8 cellular contexts compared by ENCODE assay signal in the genomic region with DNA sequence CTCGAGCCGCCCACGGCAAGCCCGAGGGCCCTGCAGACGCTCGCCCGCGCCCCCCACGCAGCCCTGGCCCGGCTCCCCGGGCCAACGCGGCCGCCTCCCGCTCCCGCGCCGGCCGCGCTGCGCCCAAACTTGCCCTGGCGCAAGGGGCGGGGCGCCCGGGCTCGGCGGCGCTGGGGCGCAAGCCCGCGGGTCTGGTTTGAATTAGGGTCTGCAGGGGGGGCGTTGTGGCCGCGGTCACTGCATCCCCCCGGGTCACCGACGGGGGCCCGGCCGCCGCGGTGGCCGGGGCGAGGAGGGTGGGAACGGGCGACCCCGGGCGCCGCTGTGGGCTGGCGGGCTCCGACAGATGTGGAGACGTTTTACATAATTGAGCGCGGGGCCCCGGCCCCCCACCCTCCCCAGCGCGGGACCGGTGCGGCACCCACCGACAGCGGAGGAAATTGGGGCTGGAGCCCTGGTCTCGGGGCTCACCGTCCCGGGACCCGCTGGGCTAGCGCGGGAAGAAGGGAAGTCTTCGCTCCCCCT. TPM values are rescaled to one million over a fixed set of nuclear protein-coding genes. Genes with fewer than 3 reads are reported as not detected.
DNase-seq lines count a peak whose midpoint lies in the region; ATAC-seq, FAIRE-seq and TF ChIP-seq lines count a peak whose summit lies in the region.

No MANE protein-coding gene starts in this region.

- peak overlapping the region; percentile 76 for H3K9ac ChIP-seq in GM12878 (ENCODE audit: control insufficient read depth, insufficient read depth, low read length)

- H3K4me1 ChIP-seq in GM12878 (ENCODE audit: control insufficient read depth, insufficient read depth, low read length) = peaks cover 29% of the 10 kb centered on the region

- TF ChIP-seq CTCF in GM12878 (IDR thresholded peaks at IDR 0.05 in 2 of 3, conservative IDR thresholded peaks at IDR 0.05 in 1 of 3; ENCODE audit: control insufficient read depth in 2 of 3, extremely low read depth in 1 of 3, insufficient read depth in 1 of 3, low read depth in 3 of 3, low read length in 3 of 3) (no peak), lower leg skin (IDR thresholded peaks at IDR 0.05) (no peak)

- no peaks in the 10 kb centered on the region; a peak in 1 of 4 replicates for H3K27me3 ChIP-seq in GM12878 (replicated peaks in 1 of 2; ENCODE audit: control insufficient read depth in 2 of 2, insufficient read depth in 2 of 2, low read length in 1 of 2)

- DNase-seq in GM12878 (ENCODE audit: low read depth, low spot score) (no peak), lower leg skin (ENCODE audit: low spot score in 2 of 2) (peak in 1 of 2 donors; percentile 85), NCI-H2081 treated with DMSO at 0.1 percent for 48 hours (lab: John Stamatoyannopoulos, UW) (no peak), T-helper 17 cell (no peak), activated T-cell treated with anti-CD3 and anti-CD28 coated beads for 4 hours (no peak)
- no peak for DNase-seq in activated T-helper 1 cell treated with anti-CD3 and anti-CD28 coated beads, Interleukin-12 subunit alpha, Interleukin-12 subunit beta, Interleukin-2, Interleukin-4 antibody, amounts not matched to agents 30 ng/mL and 10 ng/mL and 1 ng/mL, durations not matched to agents 14 hours and 24 hours and 36 hours (ENCODE audit: low spot score)

- H3K27ac ChIP-seq in GM12878 (ENCODE audit: control insufficient read depth, insufficient read depth) = peak overlapping the region; percentile 74

- no peak for FAIRE-seq in GM12878 (lab: Jason Lieb, UNC)

- in situ Hi-C loops in GM12878 (cut with MboI) = no loop called here

- POLR2A ChIA-PET in GM12878 (lab: Charles Lee) = interaction anchor here (1.3 to 3.8 kb wide), 3 partner anchors 11 to 88 kb away, joined by 3 to 38 read pairs (median 4); no protein-coding TSS in a partner anchor

- no peaks in the 10 kb centered on the region for H3K9me3 Mint-ChIP-seq in activated T-helper 1 cell treated with anti-CD3 and anti-CD28 coated beads, Interleukin-12 subunit alpha, Interleukin-12 subunit beta, Interleukin-2, Interleukin-4 antibody, amounts not matched to agents 30 ng/mL and 10 ng/mL and 1 ng/mL, durations not matched to agents 14 hours and 24 hours and 36 hours

- peak overlapping the region; percentile 84 for H3K4me3 ChIP-seq in GM12878
- H3K4me3 ChIP-seq in lower leg skin (ENCODE audit: low read depth, poor library complexity, severe bottlenecking) = peak overlapping the region; percentile 31

- peak overlapping the region; percentile 99 for H3K4me2 ChIP-seq in GM12878 (ENCODE audit: control insufficient read depth, insufficient read depth)

- TF ChIP-seq POLR2A in GM18505 (IDR thresholded peaks at IDR 0.05; ENCODE audit: borderline replicate concordance, extremely low read depth, insufficient read depth, insufficient read length) (peak; percentile 44), GM12878 (IDR thresholded peaks at IDR 0.05; ENCODE audit: low read depth, low read length) (no peak; the same call in 1 of the 2 replicates), lower leg skin (IDR thresholded peaks at IDR 0.05) (no peak)

- intact Hi-C loops in GM12878 (cut with micrococcal nuclease; ENCODE audit: unreplicated experiment) = no loop called here
- intact Hi-C loops in lower leg skin (cut with DNase I; ENCODE audit: low total_unique reads) = no loop called here
- intact Hi-C loops in activated T-helper 1 cell treated with anti-CD3 and anti-CD28 coated beads, Interleukin-12 subunit alpha, Interleukin-12 subunit beta, Interleukin-2, Interleukin-4 antibody, amounts not matched to agents 30 ng/mL and 10 ng/mL and 1 ng/mL, durations not matched to agents 14 hours and 24 hours and 36 hours (cut with micrococcal nuclease) = loop anchor here (10.0 kb wide), 1 partner anchor 431 kb away; a partner anchor contains a TSS

- H3K36me3 Mint-ChIP-seq in T-helper 17 cell (ENCODE audit: low read depth) = peaks cover under 1% of the 10 kb centered on the region
- no peaks in the 10 kb centered on the region for H3K36me3 Mint-ChIP-seq in activated T-helper 1 cell treated with anti-CD3 and anti-CD28 coated beads, Interleukin-12 subunit alpha, Interleukin-12 subunit beta, Interleukin-2, Interleukin-4 antibody, amounts not matched to agents 30 ng/mL and 10 ng/mL and 1 ng/mL, durations not matched to agents 14 hours and 24 hours and 36 hours (ENCODE audit: low read depth)

- BruUV-seq in GM12878 (replicated peaks; lab: Mats Ljungman, UMichigan) = no TSS peak

- no peaks in the 10 kb centered on the region for H3K36me3 ChIP-seq in GM12878 (ENCODE audit: control insufficient read depth in 2 of 2, insufficient read depth in 2 of 2, low read length in 1 of 2)

- H3K27me3 Mint-ChIP-seq in T-helper 17 cell = peaks cover 63% of the 10 kb centered on the region
- H3K27me3 Mint-ChIP-seq in activated T-helper 1 cell treated with anti-CD3 and anti-CD28 coated beads, Interleukin-12 subunit alpha, Interleukin-12 subunit beta, Interleukin-2, Interleukin-4 antibody, amounts not matched to agents 30 ng/mL and 10 ng/mL and 1 ng/mL, durations not matched to agents 14 hours and 24 hours and 36 hours (ENCODE audit: insufficient read depth) = peaks cover 60% of the 10 kb centered on the region

- H3K4me3 Mint-ChIP-seq in T-helper 17 cell = no peak overlapping the region
- no peak overlapping the region for H3K4me3 Mint-ChIP-seq in activated T-helper 1 cell treated with anti-CD3 and anti-CD28 coated beads, Interleukin-12 subunit alpha, Interleukin-12 subunit beta, Interleukin-2, Interleukin-4 antibody, amounts not matched to agents 30 ng/mL and 10 ng/mL and 1 ng/mL, durations not matched to agents 14 hours and 24 hours and 36 hours

- H2AFZ ChIP-seq in GM12878 (ENCODE audit: control insufficient read depth, low read depth, low read length) = peak overlapping the region; percentile 76

- SMC1A ChIA-PET in GM12878 (lab: Charles Lee; ENCODE audit: uncharacterized antibody, unreplicated experiment) = interaction anchor here (0.8 to 9.6 kb wide), 11 partner anchors 8 to 323 kb away, joined by 3 to 191 read pairs (median 5); a partner anchor contains a TSS

- peaks cover 33% of the 10 kb centered on the region for H3K79me2 ChIP-seq in GM12878 (ENCODE audit: control insufficient read depth, insufficient read depth, low read length)

- TF ChIP-seq EP300 in GM12878 (IDR thresholded peaks at IDR 0.05; ENCODE audit: borderline replicate concordance in 1 of 2, control insufficient read depth in 1 of 2, low read depth in 2 of 2, low read length in 2 of 2) = no peak

- RAD21 ChIA-PET in GM12878 (lab: Charles Lee; ENCODE audit: unreplicated experiment) = interaction anchor here (0.7 to 7.0 kb wide), 17 partner anchors 10 to 270 kb away, joined by 3 to 156 read pairs (median 12); a partner anchor contains a TSS

- 0% methylated on average over 28 of the region's 67 CpGs for WGBS in GM12878 (ENCODE audit: insufficient coverage, insufficient replicate concordance, low lambda C conversion rate, missing lambda C conversion rate)
- 0% methylated on average over 8 to 32 of the region's 67 CpGs for WGBS in lower leg skin, 2 donors

- ATAC-seq in GM18505 (IDR thresholded peaks at IDR 0.05; ENCODE audit: unreplicated experiment) (no peak), HG03039 (IDR thresholded peaks at IDR 0.05; ENCODE audit: unreplicated experiment) (peak; percentile 16), GM12878 (peak; percentile 31), T-helper 17 cell (no peak)

- TF ChIP-seq RAD21 in GM12878 (IDR thresholded peaks at IDR 0.05; ENCODE audit: insufficient read depth, low read depth, low read length) = no peak

- peaks cover under 1% of the 10 kb centered on the region for H3K4me1 Mint-ChIP-seq in T-helper 17 cell
- H3K4me1 Mint-ChIP-seq in activated T-helper 1 cell treated with anti-CD3 and anti-CD28 coated beads, Interleukin-12 subunit alpha, Interleukin-12 subunit beta, Interleukin-2, Interleukin-4 antibody, amounts not matched to agents 30 ng/mL and 10 ng/mL and 1 ng/mL, durations not matched to agents 14 hours and 24 hours and 36 hours (ENCODE audit: low read depth) = no peaks in the 10 kb centered on the region

- CTCF ChIA-PET in GM12878 (lab: Yijun Ruan, JAX) = interaction anchor here (0.8 to 7.5 kb wide), 15 partner anchors 10 to 268 kb away, joined by 3 to 284 read pairs (median 9); no protein-coding TSS in a partner anchor

- H4K20me1 ChIP-seq in GM12878 (ENCODE audit: control insufficient read depth, insufficient read depth) = no peaks in the 10 kb centered on the region

- H3K9me3 ChIP-seq in GM12878 (replicated peaks; ENCODE audit: control insufficient read depth, insufficient read depth, low read length) (no peaks in the 10 kb centered on the region), T-helper 17 cell (ENCODE audit: control insufficient read depth, low read length, poor library complexity, severe bottlenecking) (no peaks in the 10 kb centered on the region)

- no peak overlapping the region for H3K27ac Mint-ChIP-seq in T-helper 17 cell
- H3K27ac Mint-ChIP-seq in activated T-helper 1 cell treated with anti-CD3 and anti-CD28 coated beads, Interleukin-12 subunit alpha, Interleukin-12 subunit beta, Interleukin-2, Interleukin-4 antibody, amounts not matched to agents 30 ng/mL and 10 ng/mL and 1 ng/mL, durations not matched to agents 14 hours and 24 hours and 36 hours = no peak overlapping the region

TF ChIP-seq in GM12878, 131 proteins besides CTCF, POLR2A, EP300 and RAD21 (continues in another document):
- TF ChIP-seq YY1 (IDR thresholded peaks at IDR 0.05; ENCODE audit: low read depth, low read length) = 0 out of 2 replicates have a peak, but pooled peaks have one; percentile 4

RNA-seq across cellular contexts. Expression of a gene that starts 0.7 kb away (rescaled TPM):
- total RNA-seq in GM12878 (2013; cell fraction: nucleolus; rRNA removed) = 75.7 and 78.9 TPM in 2 replicates
- total RNA-seq in GM12878 (2014; rRNA removed) (25.8 and 26.6 TPM in 2 replicates), GM12878 (2014; rRNA removed; fragmentation: Illumina TruSeq; extraction: Trizol) (9.6 and 12.4 TPM in 2 replicates), GM12878 (2021) (31.0 and 33.1 TPM in 2 replicates), lower leg skin (100 to 1,000 TPM; 729 to 864 (median 835) TPM), T-helper 17 cell (not detected)
- 11.9 TPM for polyA plus RNA-seq in GM12878 (2011; ENCODE audit: low read depth)
- polyA plus RNA-seq in GM12878 (2011; rRNA removed) (13.3 and 21.5 TPM in 2 replicates), GM12878 (2014; fragmentation: Illumina TruSeq; extraction: Trizol) (4.4 and 7.0 TPM in 2 replicates), GM12878 (2014; fragmentation: Nextera tagmentation; extraction: Ambion mirVana) (1 to 10 TPM in 1 of 2 experiments, under 1 TPM in 1; 0.85 to 2.2 TPM), GM12878 (2014; rRNA removed) (24.4 and 25.9 TPM in 2 replicates), GM12878 (2016; fragmentation: Nextera tagmentation; extraction: Ambion mirVana) (10 to 100 TPM; 33.8 to 36.8 TPM)
- polyA plus RNA-seq in GM12878 (2011; cell fraction: cytosol; rRNA removed) = 23.5 and 34.5 TPM in 2 replicates
- polyA plus RNA-seq in GM12878 (2011; cell fraction: nucleus; rRNA removed) = 21.3 and 28.2 TPM in 2 replicates
- 18.7 and 26.5 TPM in 2 replicates for polyA plus RNA-seq in GM12878 (2012)
- polyA minus RNA-seq in GM12878 (2011; rRNA and poly(A)+ RNA removed) = 10.0 and 19.3 TPM in 2 replicates
- 11.2 and 11.4 TPM in 2 replicates for polyA minus RNA-seq in GM12878 (2011; cell fraction: cytosol; rRNA and poly(A)+ RNA removed)
- polyA minus RNA-seq in GM12878 (2011; cell fraction: nucleus; rRNA and poly(A)+ RNA removed) = 3.4 and 5.3 TPM in 2 replicates
- total RNA-seq in activated T-helper 1 cell treated with anti-CD3 and anti-CD28 coated beads, Interleukin-12 subunit alpha, Interleukin-12 subunit beta, Interleukin-2, Interleukin-4 antibody, amounts not matched to agents 30 ng/mL and 10 ng/mL and 1 ng/mL, durations not matched to agents 14 hours and 24 hours and 36 hours = 0.26 and 0.27 TPM in 2 replicates

Comparison
In these comparisons a context has a peak if more than half of its experiments do, and no peak if none do; other contexts are left out.
1. ATAC-seq: peak in HG03039 (single experiment) and GM12878 (single experiment); none in GM18505 (single experiment) and T-helper 17 cell (single experiment).
2. RNA of a gene that starts 0.7 kb away (total RNA-seq): 729 to 864 TPM in lower leg skin; 9.6 to 78.9 TPM in GM12878, 0.26 to 0.27 TPM in activated T-helper 1 cell treated with anti-CD3 and anti-CD28 coated beads, Interleukin-12 subunit alpha, Interleukin-12 subunit beta, Interleukin-2, Interleukin-4 antibody, amounts not matched to agents 30 ng/mL and 10 ng/mL and 1 ng/mL, durations not matched to agents 14 hours and 24 hours and 36 hours and not detected in T-helper 17 cell; every median in the first group is over 4 times any median in the second.